In the genomic region with DNA sequence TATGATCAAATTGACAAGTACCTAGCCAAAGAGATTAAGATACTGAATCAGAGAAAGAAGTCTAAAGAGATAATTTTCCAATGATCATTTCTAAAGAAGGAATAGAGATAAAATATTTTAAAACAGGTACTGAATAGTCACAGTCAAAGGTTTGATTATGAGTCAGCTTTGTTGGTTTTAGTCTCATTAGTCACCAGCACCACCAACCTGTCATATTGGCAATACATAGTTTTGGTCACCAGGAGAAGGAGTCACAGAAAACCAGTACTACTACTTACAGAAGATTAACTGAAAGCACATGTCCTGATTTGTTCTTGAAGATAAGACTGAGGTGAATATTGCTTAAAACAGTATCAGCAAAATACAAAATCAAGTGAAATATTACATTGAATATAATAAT, we compare ENCODE assay signal across 1 cellular context.
TF ChIP-seq lines count a peak whose summit lies in the region.

No MANE protein-coding gene starts in this region.

TF ChIP-seq in H1, 55 proteins besides CTCF, POLR2A, EP300 and RAD21 (continued from another document):
- no peak for TF ChIP-seq RNF2 (IDR thresholded peaks at IDR 0.05; ENCODE audit: borderline replicate concordance, low read depth, low read length, missing control alignments, poor library complexity, severe bottlenecking)
- no peak for TF ChIP-seq ATF2 (IDR thresholded peaks at IDR 0.05; ENCODE audit: low read length)
- no peak for TF ChIP-seq TAF1 (IDR thresholded peaks at IDR 0.05; ENCODE audit: low read depth, low read length)
- TF ChIP-seq TEAD4 (IDR thresholded peaks at IDR 0.05; ENCODE audit: low read depth, low read length) = no peak
- TF ChIP-seq EZH2 (IDR thresholded peaks at IDR 0.05; ENCODE audit: low read depth, low read length, severe bottlenecking) = no peak
- TF ChIP-seq POU5F1 (IDR thresholded peaks at IDR 0.05; ENCODE audit: low read depth, low read length) = no peak
- TF ChIP-seq BACH1 (IDR thresholded peaks at IDR 0.05; ENCODE audit: low read length) = no peak
- TF ChIP-seq SIRT6 (IDR thresholded peaks at IDR 0.05; ENCODE audit: low read length) = no peak
- TF ChIP-seq CREB1 (IDR thresholded peaks at IDR 0.05) = no peak
- TF ChIP-seq SP1 (IDR thresholded peaks at IDR 0.05; ENCODE audit: low read depth, low read length) = no peak
